Comparison of ENCODE assay signal across 1 cellular context in the genomic region with DNA sequence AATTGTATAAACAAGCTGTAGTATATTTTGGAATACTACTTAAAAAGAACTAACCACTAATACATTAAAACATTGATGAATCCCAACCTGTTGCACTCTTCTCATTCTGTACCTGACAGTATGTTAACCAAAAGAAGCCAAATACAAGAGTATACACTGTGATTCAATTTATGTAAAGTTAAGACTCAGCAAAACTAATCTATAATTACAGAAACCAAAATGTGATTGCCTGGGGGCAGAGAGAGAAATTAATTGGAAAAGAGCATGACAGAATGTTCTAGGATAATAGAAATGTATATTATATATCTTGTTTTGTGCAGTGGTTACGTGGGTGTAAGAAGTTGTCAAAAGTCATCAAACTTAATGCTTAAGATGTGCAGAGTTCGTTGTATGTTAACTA.
A peak's percentile ranks its signal among the peaks of the same experiment; 100 is the strongest.
TF ChIP-seq lines count a peak whose summit lies in the region.

No MANE protein-coding gene starts in this region.

TF ChIP-seq in K562, 482 proteins besides CTCF, POLR2A, EP300 and RAD21 (continued from another document):
- TF ChIP-seq, protein P1, sequence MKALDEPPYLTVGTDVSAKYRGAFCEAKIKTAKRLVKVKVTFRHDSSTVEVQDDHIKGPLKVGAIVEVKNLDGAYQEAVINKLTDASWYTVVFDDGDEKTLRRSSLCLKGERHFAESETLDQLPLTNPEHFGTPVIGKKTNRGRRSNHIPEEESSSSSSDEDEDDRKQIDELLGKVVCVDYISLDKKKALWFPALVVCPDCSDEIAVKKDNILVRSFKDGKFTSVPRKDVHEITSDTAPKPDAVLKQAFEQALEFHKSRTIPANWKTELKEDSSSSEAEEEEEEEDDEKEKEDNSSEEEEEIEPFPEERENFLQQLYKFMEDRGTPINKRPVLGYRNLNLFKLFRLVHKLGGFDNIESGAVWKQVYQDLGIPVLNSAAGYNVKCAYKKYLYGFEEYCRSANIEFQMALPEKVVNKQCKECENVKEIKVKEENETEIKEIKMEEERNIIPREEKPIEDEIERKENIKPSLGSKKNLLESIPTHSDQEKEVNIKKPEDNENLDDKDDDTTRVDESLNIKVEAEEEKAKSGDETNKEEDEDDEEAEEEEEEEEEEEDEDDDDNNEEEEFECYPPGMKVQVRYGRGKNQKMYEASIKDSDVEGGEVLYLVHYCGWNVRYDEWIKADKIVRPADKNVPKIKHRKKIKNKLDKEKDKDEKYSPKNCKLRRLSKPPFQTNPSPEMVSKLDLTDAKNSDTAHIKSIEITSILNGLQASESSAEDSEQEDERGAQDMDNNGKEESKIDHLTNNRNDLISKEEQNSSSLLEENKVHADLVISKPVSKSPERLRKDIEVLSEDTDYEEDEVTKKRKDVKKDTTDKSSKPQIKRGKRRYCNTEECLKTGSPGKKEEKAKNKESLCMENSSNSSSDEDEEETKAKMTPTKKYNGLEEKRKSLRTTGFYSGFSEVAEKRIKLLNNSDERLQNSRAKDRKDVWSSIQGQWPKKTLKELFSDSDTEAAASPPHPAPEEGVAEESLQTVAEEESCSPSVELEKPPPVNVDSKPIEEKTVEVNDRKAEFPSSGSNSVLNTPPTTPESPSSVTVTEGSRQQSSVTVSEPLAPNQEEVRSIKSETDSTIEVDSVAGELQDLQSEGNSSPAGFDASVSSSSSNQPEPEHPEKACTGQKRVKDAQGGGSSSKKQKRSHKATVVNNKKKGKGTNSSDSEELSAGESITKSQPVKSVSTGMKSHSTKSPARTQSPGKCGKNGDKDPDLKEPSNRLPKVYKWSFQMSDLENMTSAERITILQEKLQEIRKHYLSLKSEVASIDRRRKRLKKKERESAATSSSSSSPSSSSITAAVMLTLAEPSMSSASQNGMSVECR (CRISPR knock-in tag; IDR thresholded peaks at IDR 0.05) = no peak
- no peak for TF ChIP-seq TCF7L2 (IDR thresholded peaks at IDR 0.05; ENCODE audit: low read depth, low read length)
- no peak for TF ChIP-seq ZNF146 (CRISPR knock-in tag; IDR thresholded peaks at IDR 0.05; ENCODE audit: unreplicated experiment)
- TF ChIP-seq STAT5A (IDR thresholded peaks at IDR 0.05; ENCODE audit: borderline replicate concordance, low read length) = no peak
- peak; percentile 43; the same call in 1 of the 2 replicates for TF ChIP-seq C11orf30 (IDR thresholded peaks at IDR 0.05; ENCODE audit: low read depth)
- TF ChIP-seq ZNF695 (CRISPR knock-in tag; IDR thresholded peaks at IDR 0.05) = no peak
- TF ChIP-seq, protein P2, sequence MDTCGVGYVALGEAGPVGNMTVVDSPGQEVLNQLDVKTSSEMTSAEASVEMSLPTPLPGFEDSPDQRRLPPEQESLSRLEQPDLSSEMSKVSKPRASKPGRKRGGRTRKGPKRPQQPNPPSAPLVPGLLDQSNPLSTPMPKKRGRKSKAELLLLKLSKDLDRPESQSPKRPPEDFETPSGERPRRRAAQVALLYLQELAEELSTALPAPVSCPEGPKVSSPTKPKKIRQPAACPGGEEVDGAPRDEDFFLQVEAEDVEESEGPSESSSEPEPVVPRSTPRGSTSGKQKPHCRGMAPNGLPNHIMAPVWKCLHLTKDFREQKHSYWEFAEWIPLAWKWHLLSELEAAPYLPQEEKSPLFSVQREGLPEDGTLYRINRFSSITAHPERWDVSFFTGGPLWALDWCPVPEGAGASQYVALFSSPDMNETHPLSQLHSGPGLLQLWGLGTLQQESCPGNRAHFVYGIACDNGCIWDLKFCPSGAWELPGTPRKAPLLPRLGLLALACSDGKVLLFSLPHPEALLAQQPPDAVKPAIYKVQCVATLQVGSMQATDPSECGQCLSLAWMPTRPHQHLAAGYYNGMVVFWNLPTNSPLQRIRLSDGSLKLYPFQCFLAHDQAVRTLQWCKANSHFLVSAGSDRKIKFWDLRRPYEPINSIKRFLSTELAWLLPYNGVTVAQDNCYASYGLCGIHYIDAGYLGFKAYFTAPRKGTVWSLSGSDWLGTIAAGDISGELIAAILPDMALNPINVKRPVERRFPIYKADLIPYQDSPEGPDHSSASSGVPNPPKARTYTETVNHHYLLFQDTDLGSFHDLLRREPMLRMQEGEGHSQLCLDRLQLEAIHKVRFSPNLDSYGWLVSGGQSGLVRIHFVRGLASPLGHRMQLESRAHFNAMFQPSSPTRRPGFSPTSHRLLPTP (IDR thresholded peaks at IDR 0.05; ENCODE audit: borderline replicate concordance, extremely low read depth, insufficient read length) = no peak
